In the genomic region with DNA sequence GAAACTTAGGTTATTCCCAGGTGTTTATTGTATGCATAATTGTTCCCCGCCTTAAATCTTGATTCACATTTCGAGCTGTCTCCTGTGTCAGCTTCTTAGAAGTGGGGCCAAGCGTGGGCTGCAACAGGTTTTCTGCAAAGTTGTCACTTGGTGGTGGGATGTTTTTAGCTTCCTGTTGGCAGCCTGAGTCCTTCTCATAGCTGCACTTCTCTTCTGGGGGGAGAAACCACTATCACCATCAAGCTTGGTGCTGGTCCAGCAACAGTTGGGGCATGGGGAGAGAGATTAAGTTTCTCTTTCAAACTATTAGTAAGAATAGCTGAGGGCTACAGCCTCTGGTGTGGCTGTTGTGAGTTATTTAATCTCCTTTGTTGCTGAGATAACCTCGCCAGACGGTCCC, we compare ENCODE assay signal across 11 cellular contexts.
DNase-seq lines count a peak whose midpoint lies in the region; ATAC-seq and TF ChIP-seq lines count a peak whose summit lies in the region.
"Had no signal": no experiment of that assay in that cellular context is flagged by ENCODE, and none has a peak within 500 bp of the region (broad histone marks: within the 10 kb centered on the region; RNA-seq: fewer than 3 reads in every experiment).

No MANE protein-coding gene starts in this region.

- no peak overlapping the region for H2AK5ac ChIP-seq in H9 (ENCODE audit: insufficient read length, low read length)

- H3K9me3 Mint-ChIP-seq in T-cell = no peaks in the 10 kb centered on the region
- H3K9me3 Mint-ChIP-seq in activated T-helper 1 cell treated with anti-CD3 and anti-CD28 coated beads, Interleukin-12 subunit alpha, Interleukin-12 subunit beta, Interleukin-2, Interleukin-4 antibody, amounts not matched to agents 30 ng/mL and 10 ng/mL and 1 ng/mL, durations not matched to agents 14 hours and 24 hours and 36 hours = no peaks in the 10 kb centered on the region
- H3K9me3 Mint-ChIP-seq in natural killer cell treated with Interleukin-12 subunit alpha and Interleukin-12 subunit beta and Interleukin-15 and Interleukin-18, amount 100 ng/mL, for 72 hours = no peaks in the 10 kb centered on the region
- no peaks in the 10 kb centered on the region for H3K9me3 Mint-ChIP-seq in H9

- H3K4me1 ChIP-seq in BLaER1 (peaks cover 51% of the 10 kb centered on the region), ovary (ENCODE audit: insufficient read depth) (no peaks in the 10 kb centered on the region), H9 (ENCODE audit: insufficient read depth, low read length) (no peaks in the 10 kb centered on the region)

- H3K27ac ChIP-seq in BLaER1 (no peak overlapping the region), ovary (no peak overlapping the region), H9 (ENCODE audit: insufficient read length, low read depth, low read length) (no peak overlapping the region)

- no peak overlapping the region for H2BK5ac ChIP-seq in H9 (ENCODE audit: insufficient read length, low read length)

- H3K23ac ChIP-seq in H9 (ENCODE audit: insufficient read length, low read depth, low read length) = no peak overlapping the region

- no peak overlapping the region for H2BK15ac ChIP-seq in H9 (ENCODE audit: low read depth, low read length)

- H3K4me2 ChIP-seq in BLaER1 = peak overlapping the region; percentile 57
- H3K4me2 ChIP-seq in H9 (ENCODE audit: insufficient read depth, insufficient read length, low read length) = no peak overlapping the region

- DNase-seq in T-cell = peak in 10 of 34 experiments; percentile 5 to 39 (median 24)
- DNase-seq in activated T-helper 1 cell treated with anti-CD3 and anti-CD28 coated beads, Interleukin-12 subunit alpha, Interleukin-12 subunit beta, Interleukin-2, Interleukin-4 antibody, amounts not matched to agents 30 ng/mL and 10 ng/mL and 1 ng/mL, durations not matched to agents 14 hours and 24 hours and 36 hours (ENCODE audit: low spot score) = peak; percentile 29
- DNase-seq in natural killer cell treated with Interleukin-12 subunit alpha and Interleukin-12 subunit beta and Interleukin-15 and Interleukin-18, amount 100 ng/mL, for 72 hours (ENCODE audit: low spot score) = peak; percentile 84
- DNase-seq in ovary = no peak
- no peak for DNase-seq in H9
- no peak for DNase-seq in Right ventricle myocardium superior
- DNase-seq: heart right ventricle, NCI-H146, trophoblast cell had no signal

- H2BK12ac ChIP-seq in H9 (ENCODE audit: insufficient read length, low read depth, low read length) = no peak overlapping the region

- no peak overlapping the region for H4K8ac ChIP-seq in H9 (replicated peaks; ENCODE audit: insufficient read length, low read depth, low read length)

- H4K91ac ChIP-seq in H9 (ENCODE audit: insufficient read length, low read depth, low read length) = no peak overlapping the region

- H3K36me3 Mint-ChIP-seq in T-cell (no peaks in the 10 kb centered on the region), H9 (ENCODE audit: insufficient read depth in 1 of 3, low read depth in 3 of 3) (no peaks in the 10 kb centered on the region)
- H3K36me3 Mint-ChIP-seq in activated T-helper 1 cell treated with anti-CD3 and anti-CD28 coated beads, Interleukin-12 subunit alpha, Interleukin-12 subunit beta, Interleukin-2, Interleukin-4 antibody, amounts not matched to agents 30 ng/mL and 10 ng/mL and 1 ng/mL, durations not matched to agents 14 hours and 24 hours and 36 hours (ENCODE audit: low read depth) = peaks cover 5% of the 10 kb centered on the region
- no peaks in the 10 kb centered on the region for H3K36me3 Mint-ChIP-seq in natural killer cell treated with Interleukin-12 subunit alpha and Interleukin-12 subunit beta and Interleukin-15 and Interleukin-18, amount 100 ng/mL, for 72 hours

- H3K4me3 ChIP-seq in BLaER1 (no peak overlapping the region), ovary (no peak overlapping the region)
- H3K4me3 ChIP-seq: heart right ventricle had no signal

- 65 to 72% (median 68%) methylated on average over 5 of the region's 5 CpGs for WGBS in ovary, 3 donors
- no CpG with 5 or more reads among the region's 5 CpGs for WGBS in H9 (ENCODE audit: extremely low coverage, insufficient read length, low lambda C conversion rate)

- H3K9me3 ChIP-seq in BLaER1 (no peaks in the 10 kb centered on the region), ovary (no peaks in the 10 kb centered on the region), H9 (ENCODE audit: control insufficient read depth, low read depth, low read length) (no peaks in the 10 kb centered on the region)
- H3K9me3 ChIP-seq: heart right ventricle had no signal

- H3K23me2 ChIP-seq in H9 (ENCODE audit: insufficient read length, low read depth, low read length, poor library complexity, severe bottlenecking) = no peaks in the 10 kb centered on the region

- H4K20me1 ChIP-seq in BLaER1 = no peaks in the 10 kb centered on the region
- no peaks in the 10 kb centered on the region for H4K20me1 ChIP-seq in H9 (ENCODE audit: control insufficient read depth, insufficient read depth, insufficient read length)

- H3K4me1 Mint-ChIP-seq in T-cell = peaks cover 63 to 76% (median 68%) of the 10 kb centered on the region in 3 donors
- peaks cover 90% of the 10 kb centered on the region for H3K4me1 Mint-ChIP-seq in activated T-helper 1 cell treated with anti-CD3 and anti-CD28 coated beads, Interleukin-12 subunit alpha, Interleukin-12 subunit beta, Interleukin-2, Interleukin-4 antibody, amounts not matched to agents 30 ng/mL and 10 ng/mL and 1 ng/mL, durations not matched to agents 14 hours and 24 hours and 36 hours (ENCODE audit: low read depth)
- peaks cover 66 to 76% of the 10 kb centered on the region in 2 donors for H3K4me1 Mint-ChIP-seq in natural killer cell treated with Interleukin-12 subunit alpha and Interleukin-12 subunit beta and Interleukin-15 and Interleukin-18, amount 100 ng/mL, for 72 hours (ENCODE audit: low read depth in 2 of 2)
- no peaks in the 10 kb centered on the region for H3K4me1 Mint-ChIP-seq in H9

- no peaks in the 10 kb centered on the region for H3K79me1 ChIP-seq in H9 (ENCODE audit: insufficient read depth, low read depth, low read length, poor library complexity, severe bottlenecking)

- CTCF ChIA-PET in T-cell (lab: Charles Lee) = interaction anchor here in 1 of 2 donors (0.6 to 1.2 kb wide), 3 partner anchors 8 to 19 kb away, joined by 3 to 5 read pairs (median 3); no protein-coding TSS in a partner anchor

- no peak overlapping the region for H4K5ac ChIP-seq in H9 (ENCODE audit: insufficient read length, low read depth, low read length)

- ATAC-seq in T-cell (replicated peaks in 1 of 4) (peak; percentile 48 to 77 (median 66)), HG02763 (IDR thresholded peaks at IDR 0.05; ENCODE audit: unreplicated experiment) (no peak), Right ventricle myocardium superior (ENCODE audit: poor library complexity) (no peak)
- peak; percentile 87 to 93 for ATAC-seq in natural killer cell treated with Interleukin-12 subunit alpha and Interleukin-12 subunit beta and Interleukin-15 and Interleukin-18, amount 100 ng/mL, for 72 hours
- ATAC-seq: heart right ventricle had no signal

- H3K9ac ChIP-seq in BLaER1 (no peak overlapping the region), H9 (ENCODE audit: extremely low read depth, insufficient read length, low read length) (no peak overlapping the region)

- H3K27me3 Mint-ChIP-seq in T-cell = no peaks in the 10 kb centered on the region
- no peaks in the 10 kb centered on the region for H3K27me3 Mint-ChIP-seq in activated T-helper 1 cell treated with anti-CD3 and anti-CD28 coated beads, Interleukin-12 subunit alpha, Interleukin-12 subunit beta, Interleukin-2, Interleukin-4 antibody, amounts not matched to agents 30 ng/mL and 10 ng/mL and 1 ng/mL, durations not matched to agents 14 hours and 24 hours and 36 hours (ENCODE audit: insufficient read depth)
- no peaks in the 10 kb centered on the region for H3K27me3 Mint-ChIP-seq in natural killer cell treated with Interleukin-12 subunit alpha and Interleukin-12 subunit beta and Interleukin-15 and Interleukin-18, amount 100 ng/mL, for 72 hours
- H3K27me3 Mint-ChIP-seq in H9 (ENCODE audit: low read depth) = no peaks in the 10 kb centered on the region

- no peak overlapping the region for H3K14ac ChIP-seq in H9 (ENCODE audit: insufficient read depth, low read length)

- no peak overlapping the region for H3K18ac ChIP-seq in H9 (ENCODE audit: insufficient read length, low read depth, low read length)

- peak overlapping the region; percentile 85 for H3K27ac Mint-ChIP-seq in T-cell
- H3K27ac Mint-ChIP-seq in activated T-helper 1 cell treated with anti-CD3 and anti-CD28 coated beads, Interleukin-12 subunit alpha, Interleukin-12 subunit beta, Interleukin-2, Interleukin-4 antibody, amounts not matched to agents 30 ng/mL and 10 ng/mL and 1 ng/mL, durations not matched to agents 14 hours and 24 hours and 36 hours = peak overlapping the region; percentile 88
- H3K27ac Mint-ChIP-seq in natural killer cell treated with Interleukin-12 subunit alpha and Interleukin-12 subunit beta and Interleukin-15 and Interleukin-18, amount 100 ng/mL, for 72 hours = peak overlapping the region; percentile 96 to 99
- 0 out of 7 replicates have a peak overlapping the region, but pooled peaks of 1 of the 3 experiments have one; percentile 9 for H3K27ac Mint-ChIP-seq in H9

- no peaks in the 10 kb centered on the region for H3K79me2 ChIP-seq in H9 (ENCODE audit: insufficient read depth, low read length)

- no peak overlapping the region for H2BK120ac ChIP-seq in H9 (ENCODE audit: low read depth, low read length, poor library complexity, severe bottlenecking)

- POLR2A ChIA-PET in T-cell (lab: Charles Lee) = interaction anchor here in 1 of 2 donors (0.6 kb wide), 1 partner anchor 27 kb away, joined by 13 read pairs; no protein-coding TSS in a partner anchor

- no peak overlapping the region for H2BK20ac ChIP-seq in H9 (ENCODE audit: low read depth, low read length, poor library complexity, severe bottlenecking)

- H3K36me3 ChIP-seq in BLaER1 = no peaks in the 10 kb centered on the region
- no peaks in the 10 kb centered on the region for H3K36me3 ChIP-seq in ovary
- H3K36me3 ChIP-seq: heart right ventricle had no signal

- no peak for TF ChIP-seq EP300 in ovary (IDR thresholded peaks at IDR 0.05)

- TF ChIP-seq CTCF in ovary (IDR thresholded peaks at IDR 0.05) = no peak
- no peak for TF ChIP-seq CTCF in H9 (conservative IDR thresholded peaks at IDR 0.05)

- H3K4ac ChIP-seq in H9 (ENCODE audit: low read depth, low read length) = no peak overlapping the region

- no peak overlapping the region for H2AFZ ChIP-seq in H9 (ENCODE audit: low read length)

- H3K27me3 ChIP-seq in BLaER1 = peaks cover 9% of the 10 kb centered on the region; the same call in 1 of the 2 replicates
- no peaks in the 10 kb centered on the region for H3K27me3 ChIP-seq in ovary
- H3K27me3 ChIP-seq in H9 (ENCODE audit: insufficient read depth, low read length) = no peaks in the 10 kb centered on the region
- H3K27me3 ChIP-seq: heart right ventricle had no signal

- intact Hi-C loops in activated T-helper 1 cell treated with anti-CD3 and anti-CD28 coated beads, Interleukin-12 subunit alpha, Interleukin-12 subunit beta, Interleukin-2, Interleukin-4 antibody, amounts not matched to agents 30 ng/mL and 10 ng/mL and 1 ng/mL, durations not matched to agents 14 hours and 24 hours and 36 hours (cut with micrococcal nuclease) = loop anchor here (1.0 to 10.0 kb wide), 6 partner anchors 8 to 671 kb away; partner anchors contain the start of gene GRK3
- intact Hi-C loops in ovary (cut with DNase I) = no loop called here
- intact Hi-C loops in Right ventricle myocardium superior (cut with DNase I) = no loop called here

- H3T11ph ChIP-seq in H9 (ENCODE audit: low read length) = no peak overlapping the region

- TF ChIP-seq POLR2A in ovary (IDR thresholded peaks at IDR 0.05) = no peak

- no peak overlapping the region for H3K56ac ChIP-seq in H9 (ENCODE audit: insufficient read length, low read depth, low read length)

- peak overlapping the region; percentile 50 to 76 (median 54) for H3K4me3 Mint-ChIP-seq in T-cell
- H3K4me3 Mint-ChIP-seq in activated T-helper 1 cell treated with anti-CD3 and anti-CD28 coated beads, Interleukin-12 subunit alpha, Interleukin-12 subunit beta, Interleukin-2, Interleukin-4 antibody, amounts not matched to agents 30 ng/mL and 10 ng/mL and 1 ng/mL, durations not matched to agents 14 hours and 24 hours and 36 hours = peak overlapping the region; percentile 61
- H3K4me3 Mint-ChIP-seq in natural killer cell treated with Interleukin-12 subunit alpha and Interleukin-12 subunit beta and Interleukin-15 and Interleukin-18, amount 100 ng/mL, for 72 hours = peak overlapping the region; percentile 89
- H3K4me3 Mint-ChIP-seq in H9 = no peak overlapping the region

Comparison
In these comparisons a context has a peak if more than half of its experiments do, and no peak if none do; other contexts are left out.
1. ATAC-seq: peak in T-cell (4 of 4) and natural killer cell treated with Interleukin-12 subunit alpha and Interleukin-12 subunit beta and Interleukin-15 and Interleukin-18, amount 100 ng/mL, for 72 hours (2 of 2); none in HG02763 (single experiment) and Right ventricle myocardium superior (single experiment).
2. DNase-seq: peak in activated T-helper 1 cell treated with anti-CD3 and anti-CD28 coated beads, Interleukin-12 subunit alpha, Interleukin-12 subunit beta, Interleukin-2, Interleukin-4 antibody, amounts not matched to agents 30 ng/mL and 10 ng/mL and 1 ng/mL, durations not matched to agents 14 hours and 24 hours and 36 hours (single experiment) and natural killer cell treated with Interleukin-12 subunit alpha and Interleukin-12 subunit beta and Interleukin-15 and Interleukin-18, amount 100 ng/mL, for 72 hours (single experiment); none in ovary (0 of 5), H9 (single experiment) and Right ventricle myocardium superior (single experiment).
3. H3K4me3 Mint-ChIP-seq: peak in T-cell (3 of 3), activated T-helper 1 cell treated with anti-CD3 and anti-CD28 coated beads, Interleukin-12 subunit alpha, Interleukin-12 subunit beta, Interleukin-2, Interleukin-4 antibody, amounts not matched to agents 30 ng/mL and 10 ng/mL and 1 ng/mL, durations not matched to agents 14 hours and 24 hours and 36 hours (single experiment) and natural killer cell treated with Interleukin-12 subunit alpha and Interleukin-12 subunit beta and Interleukin-15 and Interleukin-18, amount 100 ng/mL, for 72 hours (single experiment); none in H9 (0 of 2).